In the genomic region with DNA sequence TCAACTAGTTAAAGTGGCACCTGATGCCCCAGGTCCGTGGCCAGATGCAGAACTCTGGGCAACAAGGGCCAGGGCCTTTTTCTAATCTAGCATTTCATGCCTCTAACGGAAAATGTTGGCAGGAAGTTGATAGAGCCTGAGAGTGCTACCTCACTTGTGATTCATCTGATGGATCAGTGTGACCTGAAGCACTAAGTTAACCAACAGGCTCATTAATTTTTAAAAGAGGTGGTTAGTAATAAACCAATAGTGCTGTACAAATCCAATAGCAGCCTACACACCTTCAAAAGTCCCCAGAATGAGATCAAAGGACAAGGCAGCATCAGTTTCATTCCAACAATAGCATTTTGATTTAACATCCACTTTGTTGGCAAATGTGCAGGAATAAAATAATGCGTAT, we compare ENCODE assay signal across 15 cellular contexts. TPM values are rescaled to one million over a fixed set of nuclear protein-coding genes. Genes with fewer than 3 reads are reported as not detected.
DNase-seq lines count a peak whose midpoint lies in the region; ATAC-seq and TF ChIP-seq lines count a peak whose summit lies in the region.
"Had no signal": no experiment of that assay in that cellular context is flagged by ENCODE, and none has a peak within 500 bp of the region (broad histone marks: within the 10 kb centered on the region; RNA-seq: fewer than 3 reads in every experiment).

No MANE protein-coding gene starts in this region.

- H2AFZ ChIP-seq in GM23248 (no peak overlapping the region), neural progenitor cell (replicated peaks) (no peak overlapping the region)

- H3K36me3 ChIP-seq in GM23248 (ENCODE audit: low read depth) (no peaks in the 10 kb centered on the region), neural progenitor cell (no peaks in the 10 kb centered on the region)
- H3K36me3 ChIP-seq: HAP-1 had no signal

- H3K4me1 Mint-ChIP-seq in T-helper 2 cell treated with Interferon-gamma antibody and Interleukin-4, amounts not matched to agents 5 μg/mL and 100 μg/mL, for 36 hours (ENCODE audit: low read depth): peaks cover 10% of the 10 kb centered on the region
- H3K4me1 Mint-ChIP-seq in neural progenitor cell: peaks cover 13% of the 10 kb centered on the region

- peak overlapping the region; percentile 14 for H3K27ac Mint-ChIP-seq in T-helper 2 cell treated with Interferon-gamma antibody and Interleukin-4, amounts not matched to agents 5 μg/mL and 100 μg/mL, for 36 hours
- peak overlapping the region; percentile 33 for H3K27ac Mint-ChIP-seq in neural progenitor cell
- H3K27ac Mint-ChIP-seq: dendritic cell treated with granulocyte-macrophage colony-stimulating factor and Interleukin-4, amounts not matched to agents 40 ng/mL and 50 ng/mL, for 4 days had no signal

- peaks cover 13% of the 10 kb centered on the region for H3K27me3 Mint-ChIP-seq in T-helper 2 cell treated with Interferon-gamma antibody and Interleukin-4, amounts not matched to agents 5 μg/mL and 100 μg/mL, for 36 hours (ENCODE audit: low read depth)
- peaks cover 9% of the 10 kb centered on the region for H3K27me3 Mint-ChIP-seq in neural progenitor cell (ENCODE audit: insufficient read depth, low read depth)

- H3K4me1 ChIP-seq in GM23248 (ENCODE audit: insufficient read depth) (no peaks in the 10 kb centered on the region), neural progenitor cell (peaks cover 11% of the 10 kb centered on the region)

- H3K4me3 ChIP-seq in GM23248 (no peak overlapping the region), neural progenitor cell (no peak overlapping the region)
- H3K4me3 ChIP-seq: HAP-1 had no signal

- H3F3A ChIP-seq in GM23248 (ENCODE audit: insufficient read depth) (no peaks in the 10 kb centered on the region), neural progenitor cell (ENCODE audit: low read depth) (peaks cover 20% of the 10 kb centered on the region)

- peaks cover 1% of the 10 kb centered on the region for H3K36me3 Mint-ChIP-seq in T-helper 2 cell treated with Interferon-gamma antibody and Interleukin-4, amounts not matched to agents 5 μg/mL and 100 μg/mL, for 36 hours (ENCODE audit: low read depth)
- no peaks in the 10 kb centered on the region for H3K36me3 Mint-ChIP-seq in neural progenitor cell

- H3K9ac ChIP-seq in GM23248 (no peak overlapping the region), neural progenitor cell (no peak overlapping the region)

- no peaks in the 10 kb centered on the region for H3K9me3 Mint-ChIP-seq in T-helper 2 cell treated with Interferon-gamma antibody and Interleukin-4, amounts not matched to agents 5 μg/mL and 100 μg/mL, for 36 hours
- peaks cover 2% of the 10 kb centered on the region for H3K9me3 Mint-ChIP-seq in neural progenitor cell
- H3K9me3 Mint-ChIP-seq: dendritic cell treated with granulocyte-macrophage colony-stimulating factor and Interleukin-4, amounts not matched to agents 40 ng/mL and 50 ng/mL, for 4 days had no signal

- no peak for TF ChIP-seq CTCF in neural progenitor cell (IDR thresholded peaks at IDR 0.05)

- H3K9me3 ChIP-seq in GM23248 (ENCODE audit: low read depth) (no peaks in the 10 kb centered on the region), neural progenitor cell (ENCODE audit: low read depth) (no peaks in the 10 kb centered on the region)
- H3K9me3 ChIP-seq: HAP-1 had no signal

- H4K20me1 ChIP-seq in GM23248 (ENCODE audit: insufficient read depth) (no peaks in the 10 kb centered on the region), neural progenitor cell (ENCODE audit: low read depth) (no peaks in the 10 kb centered on the region)

- H3K4me2 ChIP-seq in GM23248 (ENCODE audit: unreplicated experiment) (no peak overlapping the region), neural progenitor cell (no peak overlapping the region)

- no peaks in the 10 kb centered on the region for H3K9me2 ChIP-seq in GM23248 (ENCODE audit: insufficient read depth)

- peak; percentile 19 for DNase-seq in GM23248
- no peak for DNase-seq in T-helper 2 cell treated with Interferon-gamma antibody and Interleukin-4, amounts not matched to agents 5 μg/mL and 100 μg/mL, for 36 hours (ENCODE audit: low spot score)
- no peak for DNase-seq in neural progenitor cell (ENCODE audit: low spot score)
- no peak for DNase-seq in NCI-H187 (lab: John Stamatoyannopoulos, UW)
- no peak for DNase-seq in iPS-NIHi7 (ENCODE audit: extremely low spot score)
- DNase-seq in SIG-M5 treated with dmso at 0.1 percent for 504 hours (lab: John Stamatoyannopoulos, UW; ENCODE audit: unreplicated experiment): no peak
- DNase-seq: COR-L47, mesendoderm, NCI-H1694 treated with DMSO at 0.1 percent for 48 hours had no signal

- in situ Hi-C loops in GM23248 (cut with MboI): no loop called here

- H3K79me2 ChIP-seq in GM23248 (ENCODE audit: insufficient read depth) (no peaks in the 10 kb centered on the region), neural progenitor cell (ENCODE audit: low read depth) (no peaks in the 10 kb centered on the region)

- 46 to 57% methylated on average over 3 of the region's 3 CpGs for WGBS in GM23248 (ENCODE audit: low coverage in 1 of 2, low lambda C conversion rate in 2 of 2, missing lambda C conversion rate in 2 of 2), 2 experiments

- ATAC-seq in GM18511 (IDR thresholded peaks at IDR 0.05; ENCODE audit: unreplicated experiment): peak; percentile 32

- H3K27ac ChIP-seq in GM23248 (no peak overlapping the region), neural progenitor cell (no peak overlapping the region)

- no peak overlapping the region for H3K4me3 Mint-ChIP-seq in T-helper 2 cell treated with Interferon-gamma antibody and Interleukin-4, amounts not matched to agents 5 μg/mL and 100 μg/mL, for 36 hours
- no peak overlapping the region for H3K4me3 Mint-ChIP-seq in neural progenitor cell
- H3K4me3 Mint-ChIP-seq: dendritic cell treated with granulocyte-macrophage colony-stimulating factor and Interleukin-4, amounts not matched to agents 40 ng/mL and 50 ng/mL, for 4 days had no signal

- H3K27me3 ChIP-seq in GM23248 (replicated peaks; ENCODE audit: insufficient read depth): no peaks in the 10 kb centered on the region
- no peaks in the 10 kb centered on the region for H3K27me3 ChIP-seq in neural progenitor cell

RNA-seq across cellular contexts. Expression of a gene that starts 19.0 kb away (rescaled TPM):
- total RNA-seq in GM23248 (2014; rRNA removed; shearing (Covaris generic)): not detected in 2 replicates
- polyA plus RNA-seq in GM23248 (2016; fragmentation: Nextera tagmentation; extraction: Ambion mirVana): not detected in 2 replicates
- not detected in 2 replicates for total RNA-seq in neural progenitor cell (ENCODE audit: low replicate concordance)
- total RNA-seq: osteoblast, skeletal muscle tissue, temporal lobe had no signal

RNA-seq across cellular contexts. Expression of a gene that starts 24.4 kb away (rescaled TPM):
- total RNA-seq in GM23248 (2014; rRNA removed; shearing (Covaris generic)): 193 and 233 TPM in 2 replicates
- 417 and 430 TPM in 2 replicates for polyA plus RNA-seq in GM23248 (2016; fragmentation: Nextera tagmentation; extraction: Ambion mirVana)
- 886 and 1,493 TPM in 2 replicates for total RNA-seq in neural progenitor cell (ENCODE audit: low replicate concordance)
